22 cellular contexts compared by ENCODE assay signal in genomic region chr11:70521475-70522260, GRCh38.
DNase-seq lines count a peak whose midpoint lies in the region; ATAC-seq, FAIRE-seq and TF ChIP-seq lines count a peak whose summit lies in the region.
"Had no signal": no experiment of that assay in that cellular context is flagged by ENCODE, and none has a peak within 500 bp of the region (broad histone marks: within the 10 kb centered on the region; RNA-seq: fewer than 3 reads in every experiment).

No MANE protein-coding gene starts in this region.

- H3K27me3 ChIP-seq in pancreas, result no peaks in the 10 kb centered on the region
- H3K27me3 ChIP-seq: ascending aorta, SJSA1, transverse colon had no signal

- 67 to 73% methylated on average over 20 of the region's 20 CpGs for whole genome bisulfite sequencing in pancreas, 2 donors

- ATAC-seq in pancreas (peak; percentile 17 to 63 (median 48)), HG02642 (IDR thresholded peaks at IDR 0.05; ENCODE audit: poor library complexity, unreplicated experiment) (no peak), GM21423 (IDR thresholded peaks at IDR 0.05; ENCODE audit: unreplicated experiment) (no peak), HG02763 (IDR thresholded peaks at IDR 0.05; ENCODE audit: unreplicated experiment) (no peak)
- ATAC-seq: gastroesophageal sphincter; stimulated activated naive B cell treated with anti-CD40 and anti-IgM and Interleukin-4, amounts not matched to agents 10 μg/mL and 1 μg/mL and 100 μg/mL, for 72 hours had no signal

- no peak for TF ChIP-seq CTCF in pancreas (IDR thresholded peaks at IDR 0.05)

- no peak overlapping the region for H3K27ac ChIP-seq in pancreas
- H3K27ac ChIP-seq: ascending aorta, coronary artery, gastroesophageal sphincter, prostate gland, SJSA1, transverse colon had no signal

- H3K36me3 ChIP-seq in pancreas, result no peaks in the 10 kb centered on the region
- H3K36me3 ChIP-seq: ascending aorta, gastroesophageal sphincter, prostate gland, SJSA1, transverse colon had no signal

- intact Hi-C loops in pancreas (cut with DNase I), result no loop called here

- DNase-seq in GM12891 (ENCODE audit: insufficient read length, low spot score) (no peak), NCI-H146 treated with DMSO at 0.1 percent for 48 hours (lab: John Stamatoyannopoulos, UW; ENCODE audit: unreplicated experiment) (peak; percentile 11), cerebellar cortex (ENCODE audit: low spot score) (peak; percentile 6), pancreas (peak in 2 of 6 donors; percentile 30 to 47)
- DNase-seq: activated CD4-positive, alpha-beta T cell treated with anti-CD3 and anti-CD28 coated beads for 1 hour; activated gamma-delta T cell; AML-193; GF-D8; KBM-7; NCI-H1092; NCI-H446; stimulated activated naive B cell treated with anti-CD40 and anti-IgM and Interleukin-4, amounts not matched to agents 10 μg/mL and 1 μg/mL and 100 μg/mL, for 72 hours; transverse colon had no signal

- peak; percentile 41 for FAIRE-seq in GM12891 (lab: Jason Lieb, UNC)
- no peak for FAIRE-seq in pancreas (lab: Jason Lieb, UNC)

- H3K4me3 ChIP-seq in pancreas, result no peak overlapping the region
- H3K4me3 ChIP-seq: ascending aorta, coronary artery, gastroesophageal sphincter, GM23338, prostate gland, SJSA1, transverse colon had no signal

- H3K4me1 ChIP-seq in pancreas, result no peaks in the 10 kb centered on the region
- H3K4me1 ChIP-seq: ascending aorta, gastroesophageal sphincter, prostate gland, transverse colon had no signal

- no peak for TF ChIP-seq POLR2A in GM12891 (IDR thresholded peaks at IDR 0.05; ENCODE audit: low read depth, low read length)

- no peaks in the 10 kb centered on the region for H3K9me3 ChIP-seq in pancreas
- H3K9me3 ChIP-seq: ascending aorta, gastroesophageal sphincter, prostate gland, transverse colon had no signal

TF ChIP-seq in GM12891, 5 proteins besides CTCF, POLR2A, EP300 and RAD21:
- TF ChIP-seq TAF1 (IDR thresholded peaks at IDR 0.05; ENCODE audit: low read depth, low read length), result no peak
- no peak for TF ChIP-seq POU2F2 (IDR thresholded peaks at IDR 0.05; ENCODE audit: low read depth, low read length)
- TF ChIP-seq POLR2AphosphoS5 (IDR thresholded peaks at IDR 0.05; ENCODE audit: low read depth, low read length), result no peak
- no peak for TF ChIP-seq SPI1 (IDR thresholded peaks at IDR 0.05; ENCODE audit: low read depth, low read length)
- no peak for TF ChIP-seq PAX5 (IDR thresholded peaks at IDR 0.05; ENCODE audit: insufficient read depth, low read length, severe bottlenecking)
TF ChIP-seq in GM12891: peak in this region for 0.

Comparison
In these comparisons a context has a peak if more than half of its experiments do, and no peak if none do; other contexts are left out.
1. ATAC-seq: peak in pancreas (4 of 4); none in HG02642 (single experiment), GM21423 (single experiment) and HG02763 (single experiment).